8 cellular contexts compared by ENCODE assay signal in genomic region chrX:44875185-44875489, GRCh38. TPM values are rescaled to one million over a fixed set of nuclear protein-coding genes. Genes with fewer than 3 reads are reported as not detected.
DNase-seq lines count a peak whose midpoint lies in the region; ATAC-seq, FAIRE-seq and TF ChIP-seq lines count a peak whose summit lies in the region.
"Had no signal": no experiment of that assay in that cellular context is flagged by ENCODE, and none has a peak within 500 bp of the region (broad histone marks: within the 10 kb centered on the region; RNA-seq: fewer than 3 reads in every experiment).

No MANE protein-coding gene starts in this region.

- TF ChIP-seq POLR2A in stomach (IDR thresholded peaks at IDR 0.05) (no peak), GM12891 (IDR thresholded peaks at IDR 0.05; ENCODE audit: low read depth, low read length) (no peak)

- TF ChIP-seq EP300 in stomach (IDR thresholded peaks at IDR 0.05) = no peak

- TF ChIP-seq CTCF in stomach (IDR thresholded peaks at IDR 0.05) = no peak

- peak overlapping the region; percentile 98 for H3K27ac Mint-ChIP-seq in activated T-helper 1 cell treated with anti-CD3 and anti-CD28 coated beads, Interleukin-12 subunit alpha, Interleukin-12 subunit beta, Interleukin-2, Interleukin-4 antibody, amounts not matched to agents 30 ng/mL and 10 ng/mL and 1 ng/mL, durations not matched to agents 14 hours and 24 hours and 36 hours

- H3K9ac ChIP-seq in HUES48 (ENCODE audit: low read depth, low read length) (no peak overlapping the region), iPS-20b (ENCODE audit: low read depth, low read length) (peak overlapping the region; percentile 91; the same call in 1 of the 2 replicates)

- H3K9me3 ChIP-seq in HUES48 (ENCODE audit: control insufficient read depth, insufficient read depth, low read length) (peaks cover 19% of the 10 kb centered on the region), iPS-20b (ENCODE audit: insufficient read depth, low read depth, low read length) (no peaks in the 10 kb centered on the region), stomach (no peaks in the 10 kb centered on the region)

- peak overlapping the region; percentile 97 for H3K4me3 Mint-ChIP-seq in activated T-helper 1 cell treated with anti-CD3 and anti-CD28 coated beads, Interleukin-12 subunit alpha, Interleukin-12 subunit beta, Interleukin-2, Interleukin-4 antibody, amounts not matched to agents 30 ng/mL and 10 ng/mL and 1 ng/mL, durations not matched to agents 14 hours and 24 hours and 36 hours

- H3K36me3 ChIP-seq in HUES48 (ENCODE audit: control insufficient read depth, insufficient read depth, low read length) = peaks cover 3% of the 10 kb centered on the region; the same call in 1 of the 2 replicates
- peaks cover 4% of the 10 kb centered on the region; the same call in 1 of the 2 replicates for H3K36me3 ChIP-seq in iPS-20b (ENCODE audit: insufficient read depth, low read depth, low read length)
- H3K36me3 ChIP-seq in stomach = no peaks in the 10 kb centered on the region

- intact Hi-C loops in activated T-helper 1 cell treated with anti-CD3 and anti-CD28 coated beads, Interleukin-12 subunit alpha, Interleukin-12 subunit beta, Interleukin-2, Interleukin-4 antibody, amounts not matched to agents 30 ng/mL and 10 ng/mL and 1 ng/mL, durations not matched to agents 14 hours and 24 hours and 36 hours (cut with micrococcal nuclease) = loop anchor here (2.0 to 10.0 kb wide), 3 partner anchors 640 to 1960 kb away; partner anchors contain the start of gene RP2
- intact Hi-C loops in stomach (cut with DNase I; ENCODE audit: low total_unique reads) = no loop called here

- FAIRE-seq in GM12891 (lab: Jason Lieb, UNC) = no peak

- no peak overlapping the region for H3K27ac ChIP-seq in HUES48 (ENCODE audit: low read depth, low read length)
- H3K27ac ChIP-seq in iPS-20b (ENCODE audit: low read length) = no peak overlapping the region
- H3K27ac ChIP-seq in stomach = peak overlapping the region in 4 of 5 donors; percentile 97 to 100 (median 100)

- H3K27me3 Mint-ChIP-seq in activated T-helper 1 cell treated with anti-CD3 and anti-CD28 coated beads, Interleukin-12 subunit alpha, Interleukin-12 subunit beta, Interleukin-2, Interleukin-4 antibody, amounts not matched to agents 30 ng/mL and 10 ng/mL and 1 ng/mL, durations not matched to agents 14 hours and 24 hours and 36 hours (ENCODE audit: insufficient read depth) = no peaks in the 10 kb centered on the region

- H3K4me3 ChIP-seq in HUES48 (ENCODE audit: low read depth, low read length) (peak overlapping the region; percentile 86), iPS-20b (ENCODE audit: low read length) (peak overlapping the region; percentile 87), stomach (peak overlapping the region; percentile 70 to 99 (median 82))

- no peak for DNase-seq in activated T-helper 1 cell treated with anti-CD3 and anti-CD28 coated beads, Interleukin-12 subunit alpha, Interleukin-12 subunit beta, Interleukin-2, Interleukin-4 antibody, amounts not matched to agents 30 ng/mL and 10 ng/mL and 1 ng/mL, durations not matched to agents 14 hours and 24 hours and 36 hours (ENCODE audit: low spot score)
- no peak for DNase-seq in stomach
- no peak for DNase-seq in GM12891 (ENCODE audit: insufficient read length, low spot score)
- no peak for DNase-seq in Ammon's horn (ENCODE audit: low spot score)

- WGBS in stomach, 5 donors = 1 to 19% (median 8%) methylated on average over 5 of the region's 5 CpGs

- H3K9me3 Mint-ChIP-seq in activated T-helper 1 cell treated with anti-CD3 and anti-CD28 coated beads, Interleukin-12 subunit alpha, Interleukin-12 subunit beta, Interleukin-2, Interleukin-4 antibody, amounts not matched to agents 30 ng/mL and 10 ng/mL and 1 ng/mL, durations not matched to agents 14 hours and 24 hours and 36 hours = no peaks in the 10 kb centered on the region

- ATAC-seq in GM18858 (IDR thresholded peaks at IDR 0.05; ENCODE audit: unreplicated experiment) = no peak

- H3K4me1 Mint-ChIP-seq in activated T-helper 1 cell treated with anti-CD3 and anti-CD28 coated beads, Interleukin-12 subunit alpha, Interleukin-12 subunit beta, Interleukin-2, Interleukin-4 antibody, amounts not matched to agents 30 ng/mL and 10 ng/mL and 1 ng/mL, durations not matched to agents 14 hours and 24 hours and 36 hours (ENCODE audit: low read depth) = peaks cover 6% of the 10 kb centered on the region

- H3K36me3 Mint-ChIP-seq in activated T-helper 1 cell treated with anti-CD3 and anti-CD28 coated beads, Interleukin-12 subunit alpha, Interleukin-12 subunit beta, Interleukin-2, Interleukin-4 antibody, amounts not matched to agents 30 ng/mL and 10 ng/mL and 1 ng/mL, durations not matched to agents 14 hours and 24 hours and 36 hours (ENCODE audit: low read depth) = peaks cover 8% of the 10 kb centered on the region

- H3K27me3 ChIP-seq in HUES48 (ENCODE audit: control insufficient read depth, insufficient read depth, low read length) (no peaks in the 10 kb centered on the region), iPS-20b (ENCODE audit: insufficient read depth, low read length) (no peaks in the 10 kb centered on the region), stomach (no peaks in the 10 kb centered on the region)

- H3K4me1 ChIP-seq in HUES48 (ENCODE audit: control insufficient read depth, insufficient read depth, low read length) = peaks cover 4% of the 10 kb centered on the region; the same call in 1 of the 2 replicates
- no peaks in the 10 kb centered on the region; the same call in 1 of the 2 replicates for H3K4me1 ChIP-seq in iPS-20b (ENCODE audit: insufficient read depth, low read length)
- peaks cover 0 to 66% (median 32%) of the 10 kb centered on the region in 4 donors for H3K4me1 ChIP-seq in stomach

TF ChIP-seq in GM12891, 5 proteins besides CTCF, POLR2A, EP300 and RAD21:
- TF ChIP-seq PAX5 (IDR thresholded peaks at IDR 0.05; ENCODE audit: insufficient read depth, low read length, severe bottlenecking) (no peak), TAF1 (IDR thresholded peaks at IDR 0.05; ENCODE audit: low read depth, low read length) (no peak), POLR2AphosphoS5 (IDR thresholded peaks at IDR 0.05; ENCODE audit: low read depth, low read length) (no peak), SPI1 (IDR thresholded peaks at IDR 0.05; ENCODE audit: low read depth, low read length) (no peak), POU2F2 (IDR thresholded peaks at IDR 0.05; ENCODE audit: low read depth, low read length) (no peak)

RNA-seq across cellular contexts. Expression of gene KDM6A, which starts 2.1 kb away (rescaled TPM):
- total RNA-seq in activated T-helper 1 cell treated with anti-CD3 and anti-CD28 coated beads, Interleukin-12 subunit alpha, Interleukin-12 subunit beta, Interleukin-2, Interleukin-4 antibody, amounts not matched to agents 30 ng/mL and 10 ng/mL and 1 ng/mL, durations not matched to agents 14 hours and 24 hours and 36 hours = 26.4 and 28.1 TPM in 2 replicates
- 100 to 1,000 TPM in 1 of 5 donors, 10 to 100 TPM in 4; 40.6 to 105 (median 56.6) TPM for total RNA-seq in stomach
- polyA plus RNA-seq in stomach = 10 to 100 TPM in 1 of 3 donors, 1 to 10 TPM in 2; 7.0 to 11.5 (median 10.0) TPM
- 7.3 TPM for polyA plus RNA-seq in GM12891 (2012; ENCODE audit: low read depth, missing spikeins)

RNA-seq across cellular contexts. Expression of gene DUSP21, which starts 31.3 kb away (rescaled TPM):
- not detected in 2 replicates for total RNA-seq in activated T-helper 1 cell treated with anti-CD3 and anti-CD28 coated beads, Interleukin-12 subunit alpha, Interleukin-12 subunit beta, Interleukin-2, Interleukin-4 antibody, amounts not matched to agents 30 ng/mL and 10 ng/mL and 1 ng/mL, durations not matched to agents 14 hours and 24 hours and 36 hours
- total RNA-seq in stomach = not detected
- not detected for polyA plus RNA-seq in stomach
- polyA plus RNA-seq in GM12891 (2012; ENCODE audit: low read depth, missing spikeins) = not detected
- total RNA-seq: T-helper 2 cell treated with Interferon-gamma antibody and Interleukin-4, amounts not matched to agents 100 ng/mL and 5 ng/mL, for 36 hours had no signal

Comparison
In these comparisons a context has a peak if more than half of its experiments do, and no peak if none do; other contexts are left out.
1. H3K27ac ChIP-seq: peak in stomach (4 of 5); none in HUES48 (single experiment) and iPS-20b (single experiment).
2. Peak in every context shown above with its lines, with median percentiles within 50 percentile points of each other: H3K4me3 ChIP-seq.